In the genomic region with DNA sequence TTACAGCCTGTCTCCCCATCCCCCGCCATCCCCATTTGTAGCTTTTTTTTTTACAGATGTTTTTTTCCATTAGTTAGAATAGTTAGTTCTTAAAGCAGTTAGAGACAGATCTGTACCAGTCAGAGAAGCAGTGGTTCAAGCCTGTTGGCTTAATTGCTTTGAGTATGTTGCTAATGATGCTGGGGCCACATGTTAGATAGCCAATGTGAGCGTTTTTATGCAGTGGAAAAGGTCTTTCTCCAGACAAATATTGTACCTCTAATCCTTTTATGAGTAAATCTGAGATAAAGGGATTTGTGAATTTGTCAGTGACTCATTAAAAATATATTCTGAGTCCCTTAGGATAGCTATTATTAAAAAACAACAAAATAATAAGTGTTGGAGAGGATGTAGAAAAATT, we compare ENCODE assay signal across 16 cellular contexts.
DNase-seq lines count a peak whose midpoint lies in the region; ATAC-seq and TF ChIP-seq lines count a peak whose summit lies in the region.
"Had no signal": no experiment of that assay in that cellular context is flagged by ENCODE, and none has a peak within 500 bp of the region (broad histone marks: within the 10 kb centered on the region; RNA-seq: fewer than 3 reads in every experiment).

No MANE protein-coding gene starts in this region.

- TF ChIP-seq CTCF in chondrocyte (IDR thresholded peaks at IDR 0.05), result no peak
- no peak for TF ChIP-seq CTCF in retinal pigment epithelial cell (conservative IDR thresholded peaks at IDR 0.05; ENCODE audit: low read depth, low read length)

- no peak for ATAC-seq in activated CD4-positive, CD25-positive, alpha-beta regulatory T cell treated with anti-CD3 and anti-CD28 coated beads, Interleukin-2, amount 50 U/mL, for 24 hours

- peak overlapping the region; percentile 53 for H3K27ac Mint-ChIP-seq in chondrocyte (ENCODE audit: unreplicated experiment)
- H3K27ac Mint-ChIP-seq: B cell; CD4-positive, CD25-positive, alpha-beta regulatory T cell had no signal

- H3K27me3 Mint-ChIP-seq in chondrocyte (ENCODE audit: low read depth), result no peaks in the 10 kb centered on the region
- H3K27me3 Mint-ChIP-seq: B cell; CD4-positive, CD25-positive, alpha-beta regulatory T cell had no signal

- H3K9me3 Mint-ChIP-seq in chondrocyte (ENCODE audit: low read depth), result peaks cover under 1% of the 10 kb centered on the region

- peak; percentile 1 for DNase-seq in HCEC 1CT
- peak; percentile 80 for DNase-seq in NCI-H82 (lab: John Stamatoyannopoulos, UW)
- no peak for DNase-seq in chondrocyte (ENCODE audit: low spot score)
- peak; percentile 97 for DNase-seq in retinal pigment epithelial cell (ENCODE audit: low read depth)
- no peak for DNase-seq in hypothalamus (lab: John Stamatoyannopoulos, UW)
- no peak for DNase-seq in GM19238 (ENCODE audit: insufficient read length, low spot score)
- DNase-seq: CD4-positive, CD25-positive, alpha-beta regulatory T cell; GM23248; MM.1S; NCI-H1105 treated with DMSO at 0.1 percent for 48 hours; NCI-H1694 treated with DMSO at 0.1 percent for 48 hours; NCI-H748 treated with DMSO at 0.1 percent for 48 hours; Peyer's patch; Right ventricle myocardium superior had no signal

- H3K36me3 Mint-ChIP-seq in chondrocyte (ENCODE audit: low read depth), result peaks cover 11% of the 10 kb centered on the region
- H3K36me3 Mint-ChIP-seq: CD4-positive, CD25-positive, alpha-beta regulatory T cell had no signal

- H3K4me3 Mint-ChIP-seq in chondrocyte (ENCODE audit: unreplicated experiment), result no peak overlapping the region
- H3K4me3 Mint-ChIP-seq: B cell; CD4-positive, CD25-positive, alpha-beta regulatory T cell had no signal

- H3K4me1 Mint-ChIP-seq in chondrocyte (ENCODE audit: low read depth), result peaks cover 61% of the 10 kb centered on the region
- H3K4me1 Mint-ChIP-seq: B cell; CD4-positive, CD25-positive, alpha-beta regulatory T cell had no signal

- H3K4me3 ChIP-seq in retinal pigment epithelial cell (ENCODE audit: low read length), result no peak overlapping the region
- H3K4me3 ChIP-seq: GM23248, Peyer's patch had no signal

Comparison
In these comparisons a context has a peak if more than half of its experiments do, and no peak if none do; other contexts are left out.
1. DNase-seq: peak in HCEC 1CT (single experiment), NCI-H82 (single experiment) and retinal pigment epithelial cell (single experiment); none in chondrocyte (single experiment), hypothalamus (0 of 51) and GM19238 (single experiment).